In genomic region chr18:74595425-74595824, GRCh38 we compare ENCODE assay signal across 1 cellular context.
TF ChIP-seq lines count a peak whose summit lies in the region.

No MANE protein-coding gene starts in this region.

TF ChIP-seq in GM23338, 12 proteins besides CTCF, POLR2A, EP300 and RAD21:
- no peak for TF ChIP-seq ZNF462 (CRISPR knock-in tag; IDR thresholded peaks at IDR 0.05)
- TF ChIP-seq NANOG (IDR thresholded peaks at IDR 0.05; ENCODE audit: borderline replicate concordance) = no peak
- no peak for TF ChIP-seq JUNB (IDR thresholded peaks at IDR 0.05; ENCODE audit: unreplicated experiment)
- TF ChIP-seq EZH2phosphoT487 (IDR thresholded peaks at IDR 0.05; ENCODE audit: unreplicated experiment) = no peak
- TF ChIP-seq POLR2AphosphoS5 (IDR thresholded peaks at IDR 0.05; ENCODE audit: low read depth) = no peak
- TF ChIP-seq ZNF114 (CRISPR knock-in tag; IDR thresholded peaks at IDR 0.05) = no peak
- TF ChIP-seq, protein P1, sequence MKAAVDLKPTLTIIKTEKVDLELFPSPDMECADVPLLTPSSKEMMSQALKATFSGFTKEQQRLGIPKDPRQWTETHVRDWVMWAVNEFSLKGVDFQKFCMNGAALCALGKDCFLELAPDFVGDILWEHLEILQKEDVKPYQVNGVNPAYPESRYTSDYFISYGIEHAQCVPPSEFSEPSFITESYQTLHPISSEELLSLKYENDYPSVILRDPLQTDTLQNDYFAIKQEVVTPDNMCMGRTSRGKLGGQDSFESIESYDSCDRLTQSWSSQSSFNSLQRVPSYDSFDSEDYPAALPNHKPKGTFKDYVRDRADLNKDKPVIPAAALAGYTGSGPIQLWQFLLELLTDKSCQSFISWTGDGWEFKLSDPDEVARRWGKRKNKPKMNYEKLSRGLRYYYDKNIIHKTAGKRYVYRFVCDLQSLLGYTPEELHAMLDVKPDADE (IDR thresholded peaks at IDR 0.05) = no peak
- no peak for TF ChIP-seq ZNF331 (CRISPR knock-in tag; IDR thresholded peaks at IDR 0.05; ENCODE audit: low read depth)
